In the genomic region with DNA sequence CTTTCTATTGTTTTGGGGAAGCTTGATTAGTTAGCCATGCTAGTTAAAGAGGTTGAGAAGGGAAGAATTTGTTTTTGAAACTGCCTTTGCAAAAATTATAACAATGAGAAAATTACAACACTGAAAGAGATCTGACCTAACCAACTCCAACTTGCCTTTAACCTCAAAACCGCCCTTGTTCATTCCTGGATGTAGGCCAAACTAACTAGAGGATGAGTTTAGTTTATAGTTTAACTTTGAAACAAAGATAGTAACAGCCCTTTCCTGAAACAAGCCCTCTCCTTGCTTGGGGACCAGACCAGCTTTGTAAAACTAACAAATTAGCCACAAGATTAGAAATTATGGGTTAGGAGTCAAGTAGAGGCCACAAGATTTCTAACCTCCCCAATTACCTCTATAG, we compare ENCODE assay signal across 29 cellular contexts.
"Had no signal": no experiment of that assay in that cellular context is flagged by ENCODE, and none has a peak within 500 bp of the region (broad histone marks: within the 10 kb centered on the region; RNA-seq: fewer than 3 reads in every experiment).

No MANE protein-coding gene starts in this region.

- ATAC-seq: lower lobe of right lung; natural killer cell; psoas muscle; sciatic nerve; stimulated activated naive B cell treated with anti-CD40 and anti-IgM and Interleukin-4, amounts not matched to agents 10 μg/mL and 1 μg/mL and 100 μg/mL, for 72 hours; stimulated activated naive CD8-positive, alpha-beta T cell treated with anti-CD3 and anti-CD28 coated beads, Interleukin-15, Interleukin-2, amounts not matched to agents 100 U/mL and 50 U/mL, for 24 hours had no signal

- DNase-seq: hippocampal formation; immature natural killer cell; kidney; lower lobe of right lung; mesendoderm; naive B cell; natural killer cell; nephron progenitor cell; occipital lobe; psoas muscle; stimulated activated CD4-positive, alpha-beta T cell treated with anti-CD3 and anti-CD28 coated beads, Interleukin-12 subunit alpha, Interleukin-12 subunit beta, amount 100 ng/mL, for 4 hours; stimulated activated CD4-positive, alpha-beta T cell treated with anti-CD3 and anti-CD28 coated beads, Interleukin-15, amount 100 ng/mL, for 24 hours; stimulated activated CD4-positive, alpha-beta T cell treated with anti-CD3 and anti-CD28 coated beads, Interleukin-2, amount 100 ng/mL, for 24 hours; stimulated activated CD4-positive, alpha-beta T cell treated with anti-CD3 and anti-CD28 coated beads, Interleukin-4, amount 100 ng/mL, for 1 hour; stimulated activated naive B cell treated with anti-CD40 and anti-IgM and Interleukin-4, amounts not matched to agents 10 μg/mL and 1 μg/mL and 100 μg/mL, for 72 hours; stimulated activated naive CD8-positive, alpha-beta T cell treated with anti-CD3 and anti-CD28 coated beads, Interleukin-15, Interleukin-2, amounts not matched to agents 100 U/mL and 50 U/mL, for 24 hours; stomach; testis; thyroid gland; transverse colon; upper lobe of left lung had no signal

- H3K4me1 ChIP-seq: lower lobe of right lung, neural progenitor cell, psoas muscle, right atrium auricular region, stomach, testis, thyroid gland, transverse colon, upper lobe of left lung, vagina had no signal

- H3K36me3 ChIP-seq: lower lobe of right lung, neural progenitor cell, neutrophil, right atrium auricular region, stomach, thyroid gland, transverse colon, upper lobe of left lung, vagina had no signal

- H2AFZ ChIP-seq: neural progenitor cell, parathyroid adenoma had no signal

- FAIRE-seq: islet of Langerhans, kidney had no signal

- H3K9me3 ChIP-seq: neutrophil, psoas muscle, right atrium auricular region, testis, thyroid gland, transverse colon, upper lobe of left lung, vagina had no signal

- H3K9ac ChIP-seq: neural progenitor cell, parathyroid adenoma had no signal

- H3K27me3 ChIP-seq: neural progenitor cell, neutrophil, right atrium auricular region, stomach, testis, thyroid gland, transverse colon, upper lobe of left lung, vagina had no signal

- H3K79me2 ChIP-seq: parathyroid adenoma had no signal

- H3K27ac ChIP-seq: lower lobe of right lung, neural progenitor cell, neutrophil, parathyroid adenoma, psoas muscle, right atrium auricular region, skin epidermis, stomach, testis, thyroid gland, transverse colon, upper lobe of left lung, vagina had no signal

- H3K4me3 ChIP-seq: lower lobe of right lung, neural progenitor cell, psoas muscle, right atrium auricular region, skin epidermis, stomach, testis, thyroid gland, transverse colon, upper lobe of left lung, vagina had no signal

- H3K4me2 ChIP-seq: neural progenitor cell had no signal
